Comparison of ENCODE assay signal across 36 cellular contexts in genomic region chr12:67074072-67074471, GRCh38.
"Had no signal": no experiment of that assay in that cellular context is flagged by ENCODE, and none has a peak within 500 bp of the region (broad histone marks: within the 10 kb centered on the region; RNA-seq: fewer than 3 reads in every experiment).

No MANE protein-coding gene starts in this region.

- H3K27me3 ChIP-seq: adrenal gland, body of pancreas, breast epithelium had no signal

- H3K9me3 Mint-ChIP-seq: activated CD4-positive, alpha-beta memory T cell treated with anti-CD3 and anti-CD28 coated beads for 36 hours; activated CD8-positive, alpha-beta T cell treated with anti-CD3 and anti-CD28 coated beads for 36 hours; activated naive CD4-positive, alpha-beta T cell treated with anti-CD3 and anti-CD28 coated beads for 36 hours; activated naive CD4-positive, alpha-beta T cell treated with anti-CD3 and anti-CD28 coated beads, Interleukin-2, amount 50 U/mL, for 72 hours; activated naive CD8-positive, alpha-beta T cell treated with anti-CD3 and anti-CD28 coated beads for 36 hours; activated T-cell treated with anti-CD3 and anti-CD28 coated beads, Interleukin-2, amount 50 U/mL, for 4 hours; activated T-cell treated with anti-CD3 and anti-CD28 coated beads, Interleukin-2, amount 50 U/mL, for 72 hours; activated T-helper 1 cell treated with anti-CD3 and anti-CD28 coated beads, Interleukin-12 subunit alpha, Interleukin-12 subunit beta, Interleukin-2, Interleukin-4 antibody, amounts not matched to agents 30 ng/mL and 10 ng/mL and 1 ng/mL, durations not matched to agents 14 hours and 24 hours and 36 hours; activated T-helper 17 cell treated with anti-CD3 and anti-CD28 coated beads, Interleukin-2, amount 50 U/mL, for 72 hours; T-helper 1 cell treated with Interleukin-12 subunit alpha and Interleukin-12 subunit beta and Interleukin-4 antibody, amounts not matched to agents 30 μg/mL and 1 μg/mL, for 36 hours; T-helper 2 cell treated with Interferon-gamma antibody and Interleukin-4, amounts not matched to agents 5 μg/mL and 100 μg/mL, for 36 hours had no signal

- H3K36me3 ChIP-seq: adrenal gland, brain microvascular endothelial cell, breast epithelium had no signal

- H3K27ac ChIP-seq: adrenal gland, body of pancreas, brain microvascular endothelial cell, breast epithelium, VCaP had no signal

- DNase-seq: activated B cell treated with CpG ODN at 0.5 μM for 24 hours; activated CD4-positive, alpha-beta memory T cell treated with anti-CD3 and anti-CD28 coated beads for 36 hours; activated CD4-positive, alpha-beta T cell treated with anti-CD3 and anti-CD28 coated beads for 4 hours; activated CD4-positive, alpha-beta T cell treated with anti-CD3 and anti-CD28 coated beads, Interleukin-2, amount 10 ng/mL, durations not matched to agents 24 days and 14 days; activated CD4-positive, alpha-beta T cell treated with anti-CD3 and anti-CD28 coated beads, Interleukin-2, amount 50 U/mL, for 1 hour; activated CD4-positive, alpha-beta T cell treated with anti-CD3 and anti-CD28 coated beads, Interleukin-2, amount 50 U/mL, for 4 hours; activated CD4-positive, CD25-positive, alpha-beta regulatory T cell treated with anti-CD3 and anti-CD28 coated beads, Interleukin-2, amount 50 U/mL, for 72 hours; activated CD8-positive, alpha-beta memory T cell treated with anti-CD3 and anti-CD28 coated beads, Interleukin-2, amount 50 U/mL, for 4 hours; activated CD8-positive, alpha-beta T cell treated with anti-CD3 and anti-CD28 coated beads for 36 hours; activated effector memory CD4-positive, alpha-beta T cell treated with anti-CD3 and anti-CD28 coated beads, Interleukin-2, amount 50 U/mL, for 16 hours; activated gamma-delta T cell treated with Interleukin-2 at 50 U/mL for 16 hours; activated naive CD4-positive, alpha-beta T cell; activated naive CD4-positive, alpha-beta T cell treated with anti-CD3 and anti-CD28 coated beads for 36 hours; activated naive CD4-positive, alpha-beta T cell treated with anti-CD3 and anti-CD28 coated beads, Interleukin-2, amount 50 U/mL, for 16 hours; activated naive CD8-positive, alpha-beta T cell treated with anti-CD3 and anti-CD28 coated beads for 36 hours; activated T-cell treated with anti-CD3 and anti-CD28 coated beads for 4 hours; activated T-cell treated with anti-CD3 and anti-CD28 coated beads, Interleukin-2, amount 50 U/mL, for 1 hour; activated T-cell treated with anti-CD3 and anti-CD28 coated beads, Interleukin-2, amount 50 U/mL, for 4 hours; activated T-cell treated with anti-CD3 and anti-CD28 coated beads, Interleukin-2, amount 50 U/mL, for 72 hours; adrenal gland; amniotic stem cell; aorta; body of pancreas; brain microvascular endothelial cell; central memory CD4-positive, alpha-beta T cell; T-helper 2 cell; T-helper 9 cell had no signal

- H3K9me3 ChIP-seq: adrenal gland, body of pancreas, breast epithelium had no signal

- H3K4me1 ChIP-seq: adrenal gland, body of pancreas, breast epithelium had no signal

- H3K27ac Mint-ChIP-seq: activated B cell treated with CpG ODN at 0.5 μM for 24 hours; activated CD4-positive, alpha-beta memory T cell treated with anti-CD3 and anti-CD28 coated beads for 36 hours; activated CD4-positive, alpha-beta T cell treated with anti-CD3 and anti-CD28 coated beads, Interleukin-2, amount 10 ng/mL, durations not matched to agents 24 days and 14 days; activated CD8-positive, alpha-beta T cell treated with anti-CD3 and anti-CD28 coated beads for 36 hours; activated naive CD4-positive, alpha-beta T cell treated with anti-CD3 and anti-CD28 coated beads for 36 hours; activated naive CD4-positive, alpha-beta T cell treated with anti-CD3 and anti-CD28 coated beads, Interleukin-2, amount 50 U/mL, for 72 hours; activated naive CD8-positive, alpha-beta T cell treated with anti-CD3 and anti-CD28 coated beads for 36 hours; activated T-cell treated with anti-CD3 and anti-CD28 coated beads, Interleukin-2, amount 50 U/mL, for 72 hours; activated T-helper 1 cell treated with anti-CD3 and anti-CD28 coated beads, Interleukin-12 subunit alpha, Interleukin-12 subunit beta, Interleukin-2, Interleukin-4 antibody, amounts not matched to agents 30 ng/mL and 10 ng/mL and 1 ng/mL, durations not matched to agents 14 hours and 24 hours and 36 hours; activated T-helper 17 cell treated with anti-CD3 and anti-CD28 coated beads, Interleukin-2, amount 50 U/mL, for 72 hours; T-helper 1 cell treated with Interleukin-12 subunit alpha and Interleukin-12 subunit beta and Interleukin-4 antibody, amounts not matched to agents 30 μg/mL and 1 μg/mL, for 36 hours; T-helper 2 cell treated with Interferon-gamma antibody and Interleukin-4, amounts not matched to agents 5 μg/mL and 100 μg/mL, for 36 hours had no signal

- H3K4me3 Mint-ChIP-seq: activated B cell treated with CpG ODN at 0.5 μM for 24 hours; activated CD4-positive, alpha-beta memory T cell treated with anti-CD3 and anti-CD28 coated beads for 36 hours; activated CD4-positive, alpha-beta T cell treated with anti-CD3 and anti-CD28 coated beads, Interleukin-2, amount 10 ng/mL, durations not matched to agents 24 days and 14 days; activated CD8-positive, alpha-beta T cell treated with anti-CD3 and anti-CD28 coated beads for 36 hours; activated naive CD4-positive, alpha-beta T cell treated with anti-CD3 and anti-CD28 coated beads for 36 hours; activated naive CD8-positive, alpha-beta T cell treated with anti-CD3 and anti-CD28 coated beads for 36 hours; activated T-cell treated with anti-CD3 and anti-CD28 coated beads, Interleukin-2, amount 50 U/mL, for 4 hours; activated T-cell treated with anti-CD3 and anti-CD28 coated beads, Interleukin-2, amount 50 U/mL, for 72 hours; activated T-helper 1 cell treated with anti-CD3 and anti-CD28 coated beads, Interleukin-12 subunit alpha, Interleukin-12 subunit beta, Interleukin-2, Interleukin-4 antibody, amounts not matched to agents 30 ng/mL and 10 ng/mL and 1 ng/mL, durations not matched to agents 14 hours and 24 hours and 36 hours; activated T-helper 17 cell treated with anti-CD3 and anti-CD28 coated beads, Interleukin-2, amount 50 U/mL, for 72 hours; T-helper 1 cell treated with Interleukin-12 subunit alpha and Interleukin-12 subunit beta and Interleukin-4 antibody, amounts not matched to agents 30 μg/mL and 1 μg/mL, for 36 hours; T-helper 2 cell treated with Interferon-gamma antibody and Interleukin-4, amounts not matched to agents 5 μg/mL and 100 μg/mL, for 36 hours had no signal

- FAIRE-seq: astrocyte, TTC549 had no signal

- ATAC-seq: activated CD8-positive, alpha-beta T cell treated with anti-CD3 and anti-CD28 coated beads for 36 hours; activated naive CD4-positive, alpha-beta T cell treated with anti-CD3 and anti-CD28 coated beads, Interleukin-2, amount 50 U/mL, for 72 hours; activated T-cell treated with anti-CD3 and anti-CD28 coated beads, Interleukin-2, amount 50 U/mL, for 4 hours; activated T-cell treated with anti-CD3 and anti-CD28 coated beads, Interleukin-2, amount 50 U/mL, for 72 hours; activated T-helper 17 cell treated with anti-CD3 and anti-CD28 coated beads, Interleukin-2, amount 50 U/mL, for 72 hours; body of pancreas had no signal

- H3K36me3 Mint-ChIP-seq: activated CD4-positive, alpha-beta memory T cell treated with anti-CD3 and anti-CD28 coated beads for 36 hours; activated naive CD4-positive, alpha-beta T cell treated with anti-CD3 and anti-CD28 coated beads, Interleukin-2, amount 50 U/mL, for 72 hours; activated naive CD8-positive, alpha-beta T cell treated with anti-CD3 and anti-CD28 coated beads for 36 hours had no signal

- H3K4me3 ChIP-seq: adrenal gland, body of pancreas, breast epithelium had no signal
